13 cellular contexts compared by ENCODE assay signal in the genomic region with DNA sequence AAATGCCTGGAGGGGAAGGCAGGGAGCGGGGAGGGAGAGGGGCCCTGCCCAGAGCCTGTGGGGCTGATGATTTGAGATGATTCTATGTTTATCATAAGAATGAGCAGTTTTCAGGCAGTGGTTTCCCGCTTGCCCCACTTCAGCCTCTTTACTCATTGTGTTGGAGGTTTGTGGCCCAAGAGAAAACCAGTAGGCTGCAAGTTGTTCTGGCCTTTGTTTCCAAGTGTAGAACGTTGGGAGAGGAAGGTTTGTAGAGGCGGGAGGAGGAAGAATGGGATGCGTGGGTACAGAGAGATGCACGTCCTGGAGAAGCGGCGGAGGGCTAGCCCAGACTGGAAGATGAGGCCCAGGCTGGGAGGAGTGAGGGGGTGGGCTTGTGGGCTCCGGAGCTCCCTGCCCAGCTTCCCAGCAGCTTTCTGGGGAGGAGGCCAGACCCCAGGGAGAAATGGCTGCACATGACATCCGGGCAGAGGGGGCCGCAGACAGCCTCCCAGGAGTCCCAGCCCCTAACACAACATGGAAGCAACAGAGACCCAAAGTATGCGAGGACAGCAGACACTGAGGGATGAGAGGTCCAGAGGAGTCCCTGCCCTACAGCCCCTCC. TPM values are rescaled to one million over a fixed set of nuclear protein-coding genes. Genes with fewer than 3 reads are reported as not detected.
"Had no signal": no experiment of that assay in that cellular context is flagged by ENCODE, and none has a peak within 500 bp of the region (broad histone marks: within the 10 kb centered on the region; RNA-seq: fewer than 3 reads in every experiment).

No MANE protein-coding gene starts in this region.

- H3K4me3 Mint-ChIP-seq: activated naive CD8-positive, alpha-beta T cell; natural killer cell; WTC11 had no signal

- H3K9me3 ChIP-seq: gastroesophageal sphincter, tibial artery had no signal

- H3K4me1 Mint-ChIP-seq: natural killer cell had no signal

- H3K9me3 Mint-ChIP-seq: activated T-helper 2 cell treated with anti-CD3 and anti-CD28 coated beads, Interferon-gamma antibody, Interleukin-2, Interleukin-4, amounts not matched to agents 10 μg/mL and 5 μg/mL and 100 μg/mL, durations not matched to agents 14 hours and 24 hours and 36 hours; natural killer cell; WTC11 had no signal

- H3K4me3 ChIP-seq: gastroesophageal sphincter, lung, SK-N-MC, tibial artery had no signal

- H3K36me3 ChIP-seq: gastroesophageal sphincter, tibial artery had no signal

- ATAC-seq: gastroesophageal sphincter, WTC11 had no signal

- DNase-seq: activated CD4-positive, alpha-beta T cell treated with anti-CD3 and anti-CD28 coated beads, Interleukin-2, amount 50 U/mL, for 1 hour; natural killer cell had no signal

- H3K27ac ChIP-seq: gastroesophageal sphincter, SK-N-MC, tibial artery had no signal

- H3K27me3 ChIP-seq: gastroesophageal sphincter had no signal

- H3K27me3 Mint-ChIP-seq: activated naive CD8-positive, alpha-beta T cell had no signal

- H3K27ac Mint-ChIP-seq: activated naive CD8-positive, alpha-beta T cell; activated T-helper 2 cell treated with anti-CD3 and anti-CD28 coated beads, Interferon-gamma antibody, Interleukin-2, Interleukin-4, amounts not matched to agents 10 μg/mL and 5 μg/mL and 100 μg/mL, durations not matched to agents 14 hours and 24 hours and 36 hours; natural killer cell; WTC11 had no signal

- H3K36me3 Mint-ChIP-seq: activated naive CD8-positive, alpha-beta T cell; natural killer cell; WTC11 had no signal

RNA-seq across cellular contexts. Expression of gene PLA2G4F, which starts 5.3 kb away (rescaled TPM):
- total RNA-seq: activated CD8-positive, alpha-beta memory T cell treated with anti-CD3 and anti-CD28 coated beads for 36 hours; activated T-helper 2 cell treated with anti-CD3 and anti-CD28 coated beads, Interferon-gamma antibody, Interleukin-2, Interleukin-4, amounts not matched to agents 10 μg/mL and 5 μg/mL and 100 μg/mL, durations not matched to agents 14 hours and 24 hours and 36 hours; natural killer cell; osteocyte; T-helper 1 cell treated with Interleukin-12 subunit alpha and Interleukin-12 subunit beta and Interleukin-4 antibody, amounts not matched to agents 30 ng/mL and 1 ng/mL, for 36 hours had no signal

RNA-seq across cellular contexts. Expression of gene PLA2G4D, which starts 56.8 kb away (rescaled TPM):
- total RNA-seq: activated CD8-positive, alpha-beta memory T cell treated with anti-CD3 and anti-CD28 coated beads for 36 hours; activated T-helper 2 cell treated with anti-CD3 and anti-CD28 coated beads, Interferon-gamma antibody, Interleukin-2, Interleukin-4, amounts not matched to agents 10 μg/mL and 5 μg/mL and 100 μg/mL, durations not matched to agents 14 hours and 24 hours and 36 hours; gastroesophageal sphincter; mucosa of gallbladder; natural killer cell; osteocyte; T-helper 1 cell treated with Interleukin-12 subunit alpha and Interleukin-12 subunit beta and Interleukin-4 antibody, amounts not matched to agents 30 ng/mL and 1 ng/mL, for 36 hours had no signal
